In genomic region chr2:221573430-221574230, GRCh38 we compare ENCODE assay signal across 8 cellular contexts. TPM values are rescaled to one million over a fixed set of nuclear protein-coding genes. Genes with fewer than 3 reads are reported as not detected.
A peak's percentile ranks its signal among the peaks of the same experiment; 100 is the strongest.
DNase-seq lines count a peak whose midpoint lies in the region; ATAC-seq and TF ChIP-seq lines count a peak whose summit lies in the region.

No MANE protein-coding gene starts in this region.

- no peaks in the 10 kb centered on the region for H3K9me3 Mint-ChIP-seq in Caco-2 (ENCODE audit: unreplicated experiment)

- no peaks in the 10 kb centered on the region for H3K27me3 Mint-ChIP-seq in Caco-2 (ENCODE audit: insufficient read depth, unreplicated experiment)

- TF ChIP-seq POLR2A in erythroblast (IDR thresholded peaks at IDR 0.05; ENCODE audit: low read length) = no peak

- intact Hi-C loops in Caco-2 (cut with micrococcal nuclease; ENCODE audit: unreplicated experiment) = loop anchor here (1.0 to 5.0 kb wide), 11 partner anchors 151 to 1837 kb away; no protein-coding TSS in a partner anchor

- H3K4me1 ChIP-seq in Caco-2 = peaks cover 31% of the 10 kb centered on the region
- H3K4me1 ChIP-seq in mucosa of rectum (ENCODE audit: control insufficient read depth in 2 of 2, insufficient read depth in 2 of 2, low read length in 2 of 2) = peaks cover 16 to 23% of the 10 kb centered on the region in 2 donors

- peak; percentile 59 for ATAC-seq in GM21367 (IDR thresholded peaks at IDR 0.05; ENCODE audit: unreplicated experiment)

- H3K4me3 ChIP-seq in Caco-2 (ENCODE audit: low read depth, low read length) = peak overlapping the region; percentile 60
- peak overlapping the region; percentile 76 to 88 for H3K4me3 ChIP-seq in mucosa of rectum (ENCODE audit: low read length in 2 of 2)

- H3K27ac ChIP-seq in mucosa of rectum (ENCODE audit: low read depth in 2 of 2, low read length in 2 of 2) = peak overlapping the region; percentile 69 to 73

- H3K9me3 ChIP-seq in Caco-2 (no peaks in the 10 kb centered on the region), mucosa of rectum (ENCODE audit: control insufficient read depth in 2 of 2, low read length in 2 of 2) (no peaks in the 10 kb centered on the region)

- H3K4me3 Mint-ChIP-seq in Caco-2 (ENCODE audit: unreplicated experiment) = peak overlapping the region; percentile 81

- CTCF ChIA-PET in Caco-2 (lab: Charles Lee) = interaction anchor here (0.5 to 2.7 kb wide), 15 partner anchors 8 to 396 kb away, joined by 3 to 22 read pairs (median 4); no protein-coding TSS in a partner anchor

- peak; percentile 97 to 99 for TF ChIP-seq CTCF in Caco-2 (IDR thresholded peaks at IDR 0.05; ENCODE audit: insufficient read depth in 1 of 2, low read depth in 1 of 2, low read length in 1 of 2, severe bottlenecking in 1 of 2, unreplicated experiment in 1 of 2)

- peaks cover 38% of the 10 kb centered on the region for H3K36me3 Mint-ChIP-seq in Caco-2 (ENCODE audit: insufficient read depth, unreplicated experiment)

- H3K36me3 ChIP-seq in Caco-2 (ENCODE audit: control insufficient read depth, insufficient read depth, low read length) (no peaks in the 10 kb centered on the region), mucosa of rectum (ENCODE audit: control insufficient read depth in 2 of 2, insufficient read depth in 2 of 2, low read length in 2 of 2) (no peaks in the 10 kb centered on the region)

- DNase-seq in Caco-2 = peak; percentile 92 to 98
- DNase-seq in HS-5 (ENCODE audit: low read depth) = peak; percentile 44
- peak; percentile 9 for DNase-seq in NOMO-1 treated with dmso at 0.1 percent for 144 hours (lab: John Stamatoyannopoulos, UW; ENCODE audit: unreplicated experiment)
- DNase-seq in activated T-cell treated with anti-CD3 and anti-CD28 coated beads for 48 hours (ENCODE audit: low read depth) = peak; percentile 75
- DNase-seq in erythroblast (lab: John Stamatoyannopoulos, UW) = peak; percentile 68 to 83
- peak; percentile 53 to 66 for DNase-seq in stimulated activated CD8-positive, alpha-beta memory T cell treated with anti-CD3 and anti-CD28 coated beads, Interleukin-4, amount 100 ng/mL, for 4 hours (ENCODE audit: low read depth in 2 of 2, low spot score in 1 of 2)

- BruUV-seq in Caco-2 (replicated peaks; lab: Mats Ljungman, UMichigan) = no TSS peak

- H3K27ac Mint-ChIP-seq in Caco-2 (ENCODE audit: unreplicated experiment) = peak overlapping the region; percentile 38

- peaks cover 46% of the 10 kb centered on the region for H3K4me1 Mint-ChIP-seq in Caco-2 (ENCODE audit: low read depth, unreplicated experiment)

- no peaks in the 10 kb centered on the region for H3K27me3 ChIP-seq in Caco-2 (replicated peaks; ENCODE audit: control insufficient read depth, insufficient read depth, low read length)
- peaks cover 7 to 9% of the 10 kb centered on the region in 2 donors for H3K27me3 ChIP-seq in mucosa of rectum (ENCODE audit: control insufficient read depth in 2 of 2, insufficient read depth in 2 of 2, low read length in 2 of 2)

- POLR2A ChIA-PET in Caco-2 (lab: Charles Lee) = interaction anchor here (0.6 to 1.3 kb wide), 4 partner anchors 16 to 384 kb away, joined by 3 read pairs; no protein-coding TSS in a partner anchor

- H3K9ac ChIP-seq in mucosa of rectum (ENCODE audit: low read depth in 1 of 2, low read length in 2 of 2) = peak overlapping the region; percentile 80

RNA-seq across cellular contexts. Expression of gene EPHA4, which starts 1.5 kb away (rescaled TPM):
- total RNA-seq in Caco-2 (2022) = 95.5 and 104 TPM in 2 replicates

Comparison
In these comparisons a context has a peak if more than half of its experiments do, and no peak if none do; other contexts are left out.
1. Peak in every context shown above with its lines: DNase-seq, ATAC-seq, H3K4me3 ChIP-seq and H3K27ac ChIP-seq.
2. DNase-seq: peak in every context shown above with its lines; median percentile 95 in Caco-2; 76 in erythroblast; 75 in activated T-cell treated with anti-CD3 and anti-CD28 coated beads for 48 hours; 60 in stimulated activated CD8-positive, alpha-beta memory T cell treated with anti-CD3 and anti-CD28 coated beads, Interleukin-4, amount 100 ng/mL, for 4 hours; 44 in HS-5; 9 in NOMO-1 treated with dmso at 0.1 percent for 144 hours.